2 cellular contexts compared by ENCODE assay signal in genomic region chr5:16617272-16617973, GRCh38.
TF ChIP-seq lines count a peak whose summit lies in the region.

No MANE protein-coding gene starts in this region.

TF ChIP-seq in WTC11, 78 proteins besides CTCF, POLR2A, EP300 and RAD21 (continued from another document):
- TF ChIP-seq E2F1 (CRISPR knock-in tag; IDR thresholded peaks at IDR 0.05), result no peak
- no peak for TF ChIP-seq ZNF263 (CRISPR knock-in tag; IDR thresholded peaks at IDR 0.05; ENCODE audit: low read depth)
- TF ChIP-seq CBFB (CRISPR knock-in tag; IDR thresholded peaks at IDR 0.05; ENCODE audit: low read depth), result no peak
- TF ChIP-seq, protein P1, sequence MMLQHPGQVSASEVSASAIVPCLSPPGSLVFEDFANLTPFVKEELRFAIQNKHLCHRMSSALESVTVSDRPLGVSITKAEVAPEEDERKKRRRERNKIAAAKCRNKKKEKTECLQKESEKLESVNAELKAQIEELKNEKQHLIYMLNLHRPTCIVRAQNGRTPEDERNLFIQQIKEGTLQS (CRISPR knock-in tag; conservative IDR thresholded peaks at IDR 0.05), result no peak
- no peak for TF ChIP-seq NR1H2 (CRISPR knock-in tag; IDR thresholded peaks at IDR 0.05)

TF ChIP-seq in neural cell, 6 proteins besides CTCF, POLR2A, EP300 and RAD21 (continued from another document):
- TF ChIP-seq POLR2AphosphoS5 (IDR thresholded peaks at IDR 0.05), result no peak
